In the genomic region with DNA sequence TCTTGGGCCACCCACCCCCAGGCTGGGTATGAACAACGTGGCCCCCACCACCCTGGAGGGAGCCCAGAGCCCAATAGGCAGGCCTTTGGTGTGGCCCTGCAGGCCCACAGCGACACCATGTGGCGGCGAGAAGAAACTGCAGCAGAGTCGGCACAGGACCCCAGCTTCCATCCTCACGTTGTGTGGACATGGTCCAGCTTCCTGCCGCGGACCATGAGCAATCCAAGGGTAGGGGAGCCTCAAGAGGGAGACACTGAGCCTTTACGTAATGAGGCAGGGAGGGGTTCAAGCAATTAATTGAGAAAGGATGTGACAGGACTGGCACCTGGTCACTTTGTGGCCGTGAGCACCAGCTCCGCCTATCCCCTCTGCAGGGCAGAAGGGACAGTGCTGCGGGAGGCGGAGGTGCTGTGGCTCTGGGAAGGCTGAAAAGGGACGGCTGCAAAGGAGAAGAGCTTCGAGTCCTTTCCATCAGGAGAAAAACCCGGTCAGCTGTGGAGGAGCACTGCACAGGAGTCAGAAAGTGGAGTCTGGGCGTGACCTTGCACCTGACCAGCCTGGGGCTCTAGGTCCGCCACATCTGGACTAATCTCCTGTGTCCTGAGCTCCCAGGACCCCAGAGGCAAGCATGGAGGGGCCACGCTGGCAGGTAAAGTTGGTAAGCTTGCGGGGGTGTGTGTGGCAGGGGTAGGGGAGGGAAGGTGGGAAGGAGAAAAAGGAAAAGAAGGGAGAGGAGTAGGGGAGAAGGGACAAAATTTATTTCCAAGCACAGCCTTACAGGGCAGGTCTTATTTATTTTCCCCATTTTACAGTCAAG, we compare ENCODE assay signal across 8 cellular contexts. TPM values are rescaled to one million over a fixed set of nuclear protein-coding genes. Genes with fewer than 3 reads are reported as not detected.
DNase-seq lines count a peak whose midpoint lies in the region; ATAC-seq and TF ChIP-seq lines count a peak whose summit lies in the region.

No MANE protein-coding gene starts in this region.

- H3K27me3 ChIP-seq in dorsolateral prefrontal cortex, result peaks cover 0 to 7% (median 0%) of the 10 kb centered on the region in 45 donors
- no peaks in the 10 kb centered on the region for H3K27me3 ChIP-seq in liver (ENCODE audit: control insufficient read depth in 4 of 4, insufficient read depth in 4 of 4, low read length in 3 of 4)

- peak overlapping the region in 24 of 59 donors; percentile 1 to 39 (median 18) for H3K4me3 ChIP-seq in dorsolateral prefrontal cortex
- H3K4me3 ChIP-seq in liver (ENCODE audit: low read depth in 1 of 3, low read length in 3 of 3), result no peak overlapping the region

- no peaks in the 10 kb centered on the region for H3K9me3 Mint-ChIP-seq in stimulated activated effector memory CD8-positive, alpha-beta T cell treated with anti-CD3 and anti-CD28 coated beads, Interleukin-12 subunit alpha, Interleukin-12 subunit beta, amount 100 ng/mL, for 72 hours

- peak; percentile 29 to 32 for DNase-seq in SHP77 (lab: John Stamatoyannopoulos, UW)
- no peak for DNase-seq in SHP77 treated with DMSO at 0.1 percent for 48 hours (lab: John Stamatoyannopoulos, UW)
- DNase-seq in LHCN-M2 (ENCODE audit: low read depth), result peak; percentile 42
- peak in 8 of 10 donors; percentile 38 to 75 (median 46) for DNase-seq in dorsolateral prefrontal cortex
- peak; percentile 16 to 69 for DNase-seq in stimulated activated effector memory CD8-positive, alpha-beta T cell treated with anti-CD3 and anti-CD28 coated beads, Interleukin-12 subunit alpha, Interleukin-12 subunit beta, amount 100 ng/mL, for 72 hours (ENCODE audit: low spot score in 2 of 2)

- intact Hi-C loops in dorsolateral prefrontal cortex (cut with DNase I), result loop anchor here (2.0 to 10.0 kb wide), 5 partner anchors 68 to 594 kb away; no protein-coding TSS in a partner anchor

- TF ChIP-seq RAD21 in liver (IDR thresholded peaks at IDR 0.05), result peak; percentile 95 to 97

- H3K27ac ChIP-seq in dorsolateral prefrontal cortex (no peak overlapping the region), liver (ENCODE audit: low read depth in 1 of 2, low read length in 2 of 2) (no peak overlapping the region)

- H3K9ac ChIP-seq in liver (ENCODE audit: low read depth in 1 of 2, low read length in 2 of 2), result no peak overlapping the region

- no peaks in the 10 kb centered on the region for H3K36me3 ChIP-seq in liver (ENCODE audit: control insufficient read depth in 4 of 4, insufficient read depth in 3 of 4, low read depth in 1 of 4, low read length in 3 of 4)

- 26% methylated on average over 20 of the region's 20 CpGs for WGBS in liver

- ATAC-seq in GM21526 (IDR thresholded peaks at IDR 0.05; ENCODE audit: low FRiP score, unreplicated experiment) (peak; percentile 73), SK-N-SH treated with all-trans-retinoic acid at 6 μM for 48 hours (peak; percentile 92)
- ATAC-seq in stimulated activated effector memory CD8-positive, alpha-beta T cell treated with anti-CD3 and anti-CD28 coated beads, Interleukin-12 subunit alpha, Interleukin-12 subunit beta, amount 100 ng/mL, for 72 hours, result peak; percentile 50

- TF ChIP-seq CTCF in dorsolateral prefrontal cortex (IDR thresholded peaks at IDR 0.05 in 54 of 56, conservative IDR thresholded peaks at IDR 0.05 in 2 of 56; ENCODE audit: low read depth in 1 of 56, partially characterized antibody in 56 of 56), result peak; percentile 71 to 99 (median 96)
- TF ChIP-seq CTCF in liver (IDR thresholded peaks at IDR 0.05; ENCODE audit: low read depth, low read length, missing input control), result peak; percentile 95

- H3K4me3 Mint-ChIP-seq in stimulated activated effector memory CD8-positive, alpha-beta T cell treated with anti-CD3 and anti-CD28 coated beads, Interleukin-12 subunit alpha, Interleukin-12 subunit beta, amount 100 ng/mL, for 72 hours, result no peak overlapping the region

- H3K4me1 ChIP-seq in liver (ENCODE audit: control insufficient read depth in 4 of 4, insufficient read depth in 4 of 4, low read length in 3 of 4), result peaks cover 0 to 6% (median 3%) of the 10 kb centered on the region in 4 donors

- H3K9me3 ChIP-seq in liver (ENCODE audit: control insufficient read depth in 4 of 4, low read length in 3 of 4), result no peaks in the 10 kb centered on the region

- H3K27ac Mint-ChIP-seq in stimulated activated effector memory CD8-positive, alpha-beta T cell treated with anti-CD3 and anti-CD28 coated beads, Interleukin-12 subunit alpha, Interleukin-12 subunit beta, amount 100 ng/mL, for 72 hours, result no peak overlapping the region

- peaks cover 5% of the 10 kb centered on the region for H3K4me1 Mint-ChIP-seq in stimulated activated effector memory CD8-positive, alpha-beta T cell treated with anti-CD3 and anti-CD28 coated beads, Interleukin-12 subunit alpha, Interleukin-12 subunit beta, amount 100 ng/mL, for 72 hours

- H3K36me3 Mint-ChIP-seq in stimulated activated effector memory CD8-positive, alpha-beta T cell treated with anti-CD3 and anti-CD28 coated beads, Interleukin-12 subunit alpha, Interleukin-12 subunit beta, amount 100 ng/mL, for 72 hours, result no peaks in the 10 kb centered on the region

TF ChIP-seq in SK-N-SH treated with all-trans-retinoic acid at 6 μM for 48 hours, 23 proteins besides CTCF, POLR2A, EP300 and RAD21:
- TF ChIP-seq, protein P1, sequence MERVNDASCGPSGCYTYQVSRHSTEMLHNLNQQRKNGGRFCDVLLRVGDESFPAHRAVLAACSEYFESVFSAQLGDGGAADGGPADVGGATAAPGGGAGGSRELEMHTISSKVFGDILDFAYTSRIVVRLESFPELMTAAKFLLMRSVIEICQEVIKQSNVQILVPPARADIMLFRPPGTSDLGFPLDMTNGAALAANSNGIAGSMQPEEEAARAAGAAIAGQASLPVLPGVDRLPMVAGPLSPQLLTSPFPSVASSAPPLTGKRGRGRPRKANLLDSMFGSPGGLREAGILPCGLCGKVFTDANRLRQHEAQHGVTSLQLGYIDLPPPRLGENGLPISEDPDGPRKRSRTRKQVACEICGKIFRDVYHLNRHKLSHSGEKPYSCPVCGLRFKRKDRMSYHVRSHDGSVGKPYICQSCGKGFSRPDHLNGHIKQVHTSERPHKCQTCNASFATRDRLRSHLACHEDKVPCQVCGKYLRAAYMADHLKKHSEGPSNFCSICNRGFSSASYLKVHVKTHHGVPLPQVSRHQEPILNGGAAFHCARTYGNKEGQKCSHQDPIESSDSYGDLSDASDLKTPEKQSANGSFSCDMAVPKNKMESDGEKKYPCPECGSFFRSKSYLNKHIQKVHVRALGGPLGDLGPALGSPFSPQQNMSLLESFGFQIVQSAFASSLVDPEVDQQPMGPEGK (CRISPR knock-in tag; IDR thresholded peaks at IDR 0.05; ENCODE audit: borderline replicate concordance), result peak; percentile 27; the same call in 1 of the 2 replicates
- no peak for TF ChIP-seq ZNF565 (CRISPR knock-in tag; conservative IDR thresholded peaks at IDR 0.05; ENCODE audit: low read depth)

TF ChIP-seq in liver, 16 proteins besides CTCF, POLR2A, EP300 and RAD21:
- TF ChIP-seq SP1 (IDR thresholded peaks at IDR 0.05), result no peak
- TF ChIP-seq, protein P2, sequence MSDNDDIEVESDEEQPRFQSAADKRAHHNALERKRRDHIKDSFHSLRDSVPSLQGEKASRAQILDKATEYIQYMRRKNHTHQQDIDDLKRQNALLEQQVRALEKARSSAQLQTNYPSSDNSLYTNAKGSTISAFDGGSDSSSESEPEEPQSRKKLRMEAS (IDR thresholded peaks at IDR 0.05), result no peak
- no peak for TF ChIP-seq YY1 (IDR thresholded peaks at IDR 0.05)
- TF ChIP-seq HNF4A (conservative IDR thresholded peaks at IDR 0.05), result no peak
- TF ChIP-seq EGR1 (IDR thresholded peaks at IDR 0.05; ENCODE audit: low read depth in 2 of 2), result no peak
- TF ChIP-seq, protein P3, sequence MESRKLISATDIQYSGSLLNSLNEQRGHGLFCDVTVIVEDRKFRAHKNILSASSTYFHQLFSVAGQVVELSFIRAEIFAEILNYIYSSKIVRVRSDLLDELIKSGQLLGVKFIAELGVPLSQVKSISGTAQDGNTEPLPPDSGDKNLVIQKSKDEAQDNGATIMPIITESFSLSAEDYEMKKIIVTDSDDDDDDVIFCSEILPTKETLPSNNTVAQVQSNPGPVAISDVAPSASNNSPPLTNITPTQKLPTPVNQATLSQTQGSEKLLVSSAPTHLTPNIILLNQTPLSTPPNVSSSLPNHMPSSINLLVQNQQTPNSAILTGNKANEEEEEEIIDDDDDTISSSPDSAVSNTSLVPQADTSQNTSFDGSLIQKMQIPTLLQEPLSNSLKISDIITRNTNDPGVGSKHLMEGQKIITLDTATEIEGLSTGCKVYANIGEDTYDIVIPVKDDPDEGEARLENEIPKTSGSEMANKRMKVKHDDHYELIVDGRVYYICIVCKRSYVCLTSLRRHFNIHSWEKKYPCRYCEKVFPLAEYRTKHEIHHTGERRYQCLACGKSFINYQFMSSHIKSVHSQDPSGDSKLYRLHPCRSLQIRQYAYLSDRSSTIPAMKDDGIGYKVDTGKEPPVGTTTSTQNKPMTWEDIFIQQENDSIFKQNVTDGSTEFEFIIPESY (IDR thresholded peaks at IDR 0.05), result no peak
- TF ChIP-seq RXRA (IDR thresholded peaks at IDR 0.05), result peak in 1 of 2 donors; percentile 32
- no peak for TF ChIP-seq HNF4G (IDR thresholded peaks at IDR 0.05)
- TF ChIP-seq, protein P4, sequence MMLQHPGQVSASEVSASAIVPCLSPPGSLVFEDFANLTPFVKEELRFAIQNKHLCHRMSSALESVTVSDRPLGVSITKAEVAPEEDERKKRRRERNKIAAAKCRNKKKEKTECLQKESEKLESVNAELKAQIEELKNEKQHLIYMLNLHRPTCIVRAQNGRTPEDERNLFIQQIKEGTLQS (IDR thresholded peaks at IDR 0.05), result no peak

RNA-seq across cellular contexts. Expression of a gene that starts 44.9 kb away (rescaled TPM):
- total RNA-seq in LHCN-M2 (2014; rRNA removed) (not detected in 2 replicates), dorsolateral prefrontal cortex (1 to 10 TPM in 55 of 120 experiments, under 1 TPM in 50, not detected in 15; 0.27 to 4.1 (median 1.0) TPM), liver (10 to 100 TPM; 17.6 to 30.3 TPM)
- polyA plus RNA-seq in LHCN-M2 (2012), result 0.04 TPM
- polyA plus RNA-seq in liver, result 100 to 1,000 TPM in 1 of 2 donors, 10 to 100 TPM in 1; 44.5 to 125 TPM

RNA-seq across cellular contexts. Expression of a gene that starts 47.8 kb away (rescaled TPM):
- not detected in 2 replicates for total RNA-seq in LHCN-M2 (2014; rRNA removed)
- polyA plus RNA-seq in LHCN-M2 (2012), result not detected
- total RNA-seq in dorsolateral prefrontal cortex, result 1 to 10 TPM in 23 of 120 experiments, under 1 TPM in 54, not detected in 43; 0.25 to 2.4 (median 0.74) TPM
- under 1 TPM; 0.17 to 0.28 TPM for total RNA-seq in liver
- under 1 TPM; 0.31 to 0.47 TPM for polyA plus RNA-seq in liver
